ENCODE assay signal across 1 cellular context in genomic region chr1:37817481-37817880, GRCh38.
TF ChIP-seq lines count a peak whose summit lies in the region.

No MANE protein-coding gene starts in this region.

TF ChIP-seq in IMR-90, 13 proteins besides CTCF, POLR2A, EP300 and RAD21:
- TF ChIP-seq MAZ (IDR thresholded peaks at IDR 0.05; ENCODE audit: borderline replicate concordance, low read depth, low read length) = no peak
- TF ChIP-seq SMC3 (IDR thresholded peaks at IDR 0.05; ENCODE audit: low read depth, low read length) = no peak
- no peak for TF ChIP-seq RFX5 (IDR thresholded peaks at IDR 0.05; ENCODE audit: low read depth, low read length)
- TF ChIP-seq MAFK (IDR thresholded peaks at IDR 0.05; ENCODE audit: low read depth, low read length) = no peak
- TF ChIP-seq MXI1 (IDR thresholded peaks at IDR 0.05; ENCODE audit: borderline replicate concordance, low read depth, low read length) = no peak
- TF ChIP-seq RCOR1 (IDR thresholded peaks at IDR 0.05; ENCODE audit: insufficient replicate concordance, low read length) = no peak
- TF ChIP-seq ELK1 (IDR thresholded peaks at IDR 0.05; ENCODE audit: borderline replicate concordance, low read depth, low read length) = no peak
- no peak for TF ChIP-seq BHLHE40 (IDR thresholded peaks at IDR 0.05; ENCODE audit: low read depth, low read length)
- no peak for TF ChIP-seq CEBPB (IDR thresholded peaks at IDR 0.05; ENCODE audit: low read depth, low read length)
- TF ChIP-seq CHD1 (IDR thresholded peaks at IDR 0.05; ENCODE audit: low read depth, low read length) = no peak
- TF ChIP-seq NFE2L2 (IDR thresholded peaks at IDR 0.05; ENCODE audit: low read depth, low read length) = no peak
- TF ChIP-seq FOS (IDR thresholded peaks at IDR 0.05; ENCODE audit: low read depth, low read length) = no peak
- TF ChIP-seq USF2 (IDR thresholded peaks at IDR 0.05; ENCODE audit: low read depth, low read length) = no peak
